1 cellular context compared by ENCODE assay signal in genomic region chr2:199484927-199485326, GRCh38.
TF ChIP-seq lines count a peak whose summit lies in the region.

No MANE protein-coding gene starts in this region.

TF ChIP-seq in H1, 55 proteins besides CTCF, POLR2A, EP300 and RAD21 (continued from another document):
- no peak for TF ChIP-seq CHD7 (IDR thresholded peaks at IDR 0.05; ENCODE audit: insufficient replicate concordance, low read length)
